ENCODE assay signal across 8 cellular contexts in the genomic region with DNA sequence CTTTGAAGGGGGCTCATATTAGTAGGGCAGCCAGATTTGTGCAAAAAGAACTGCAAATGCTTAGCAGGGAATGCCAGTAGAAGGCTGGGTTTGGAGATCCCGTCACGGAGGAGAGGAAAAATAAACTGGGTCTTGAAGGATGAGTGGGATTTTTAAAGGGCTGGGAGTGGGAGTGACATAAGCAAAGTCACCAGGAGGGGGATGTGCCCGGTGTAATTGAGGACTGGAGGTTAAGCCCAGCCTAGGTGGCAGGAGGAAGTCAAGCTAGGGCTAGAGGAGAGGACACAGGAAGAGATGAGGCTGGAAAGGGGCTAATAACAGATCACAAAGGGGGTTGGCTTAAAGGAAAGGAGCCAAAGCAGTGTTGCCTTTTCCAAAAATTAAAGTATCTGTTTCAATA. TPM values are rescaled to one million over a fixed set of nuclear protein-coding genes. Genes with fewer than 3 reads are reported as not detected.
"Had no signal": no experiment of that assay in that cellular context is flagged by ENCODE, and none has a peak within 500 bp of the region (broad histone marks: within the 10 kb centered on the region; RNA-seq: fewer than 3 reads in every experiment).

No MANE protein-coding gene starts in this region.

- H3K4me3 ChIP-seq: GM12878 had no signal

- ATAC-seq: GM12878 had no signal

- FAIRE-seq: G401.6, GM12878, GM12891, GM12892, GM18507, GM19239 had no signal

- DNase-seq: GDM1, GF-D8 had no signal

RNA-seq across cellular contexts. Expression of a gene that starts 26.4 kb away (rescaled TPM):
- total RNA-seq: GM12878 had no signal
